1 cellular context compared by ENCODE assay signal in the genomic region with DNA sequence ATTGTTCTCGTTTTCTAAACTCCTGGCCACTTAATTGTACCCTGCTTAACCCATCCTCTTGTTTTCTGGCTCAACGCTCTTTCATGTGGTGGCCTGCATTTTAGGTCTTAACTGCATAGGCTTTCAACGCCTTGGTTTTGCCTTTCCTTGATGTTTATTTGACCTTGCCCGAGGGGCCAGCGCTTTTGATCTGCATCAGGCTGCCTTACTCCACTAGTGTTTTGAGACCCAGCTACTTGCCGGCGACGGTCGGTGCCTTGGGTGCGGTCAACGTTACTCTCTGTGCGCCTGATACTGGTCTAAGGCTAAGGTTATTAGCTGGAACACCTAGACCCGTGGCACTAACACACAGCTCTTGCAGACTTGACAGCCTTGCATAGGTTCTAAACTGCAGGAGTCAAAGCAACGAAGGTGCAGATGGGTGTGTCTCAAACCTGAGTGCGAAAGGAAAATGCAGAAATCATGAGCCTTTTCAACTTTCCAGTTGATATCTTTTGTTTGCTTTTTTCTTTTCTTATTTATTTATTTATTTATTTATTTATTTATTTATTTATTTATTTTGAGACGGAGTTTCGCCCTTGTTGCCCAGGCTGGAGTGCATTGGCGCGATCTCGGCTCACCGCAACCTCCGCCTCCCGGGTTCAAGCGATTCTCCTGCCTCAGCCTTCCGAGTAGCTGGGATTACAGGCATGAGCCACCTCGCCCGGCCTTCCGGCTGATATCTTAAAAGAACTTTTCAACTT.
TF ChIP-seq lines count a peak whose summit lies in the region.

No MANE protein-coding gene starts in this region.

TF ChIP-seq in GM23338, 12 proteins besides CTCF, POLR2A, EP300 and RAD21 (continued from another document):
- TF ChIP-seq, protein P1, sequence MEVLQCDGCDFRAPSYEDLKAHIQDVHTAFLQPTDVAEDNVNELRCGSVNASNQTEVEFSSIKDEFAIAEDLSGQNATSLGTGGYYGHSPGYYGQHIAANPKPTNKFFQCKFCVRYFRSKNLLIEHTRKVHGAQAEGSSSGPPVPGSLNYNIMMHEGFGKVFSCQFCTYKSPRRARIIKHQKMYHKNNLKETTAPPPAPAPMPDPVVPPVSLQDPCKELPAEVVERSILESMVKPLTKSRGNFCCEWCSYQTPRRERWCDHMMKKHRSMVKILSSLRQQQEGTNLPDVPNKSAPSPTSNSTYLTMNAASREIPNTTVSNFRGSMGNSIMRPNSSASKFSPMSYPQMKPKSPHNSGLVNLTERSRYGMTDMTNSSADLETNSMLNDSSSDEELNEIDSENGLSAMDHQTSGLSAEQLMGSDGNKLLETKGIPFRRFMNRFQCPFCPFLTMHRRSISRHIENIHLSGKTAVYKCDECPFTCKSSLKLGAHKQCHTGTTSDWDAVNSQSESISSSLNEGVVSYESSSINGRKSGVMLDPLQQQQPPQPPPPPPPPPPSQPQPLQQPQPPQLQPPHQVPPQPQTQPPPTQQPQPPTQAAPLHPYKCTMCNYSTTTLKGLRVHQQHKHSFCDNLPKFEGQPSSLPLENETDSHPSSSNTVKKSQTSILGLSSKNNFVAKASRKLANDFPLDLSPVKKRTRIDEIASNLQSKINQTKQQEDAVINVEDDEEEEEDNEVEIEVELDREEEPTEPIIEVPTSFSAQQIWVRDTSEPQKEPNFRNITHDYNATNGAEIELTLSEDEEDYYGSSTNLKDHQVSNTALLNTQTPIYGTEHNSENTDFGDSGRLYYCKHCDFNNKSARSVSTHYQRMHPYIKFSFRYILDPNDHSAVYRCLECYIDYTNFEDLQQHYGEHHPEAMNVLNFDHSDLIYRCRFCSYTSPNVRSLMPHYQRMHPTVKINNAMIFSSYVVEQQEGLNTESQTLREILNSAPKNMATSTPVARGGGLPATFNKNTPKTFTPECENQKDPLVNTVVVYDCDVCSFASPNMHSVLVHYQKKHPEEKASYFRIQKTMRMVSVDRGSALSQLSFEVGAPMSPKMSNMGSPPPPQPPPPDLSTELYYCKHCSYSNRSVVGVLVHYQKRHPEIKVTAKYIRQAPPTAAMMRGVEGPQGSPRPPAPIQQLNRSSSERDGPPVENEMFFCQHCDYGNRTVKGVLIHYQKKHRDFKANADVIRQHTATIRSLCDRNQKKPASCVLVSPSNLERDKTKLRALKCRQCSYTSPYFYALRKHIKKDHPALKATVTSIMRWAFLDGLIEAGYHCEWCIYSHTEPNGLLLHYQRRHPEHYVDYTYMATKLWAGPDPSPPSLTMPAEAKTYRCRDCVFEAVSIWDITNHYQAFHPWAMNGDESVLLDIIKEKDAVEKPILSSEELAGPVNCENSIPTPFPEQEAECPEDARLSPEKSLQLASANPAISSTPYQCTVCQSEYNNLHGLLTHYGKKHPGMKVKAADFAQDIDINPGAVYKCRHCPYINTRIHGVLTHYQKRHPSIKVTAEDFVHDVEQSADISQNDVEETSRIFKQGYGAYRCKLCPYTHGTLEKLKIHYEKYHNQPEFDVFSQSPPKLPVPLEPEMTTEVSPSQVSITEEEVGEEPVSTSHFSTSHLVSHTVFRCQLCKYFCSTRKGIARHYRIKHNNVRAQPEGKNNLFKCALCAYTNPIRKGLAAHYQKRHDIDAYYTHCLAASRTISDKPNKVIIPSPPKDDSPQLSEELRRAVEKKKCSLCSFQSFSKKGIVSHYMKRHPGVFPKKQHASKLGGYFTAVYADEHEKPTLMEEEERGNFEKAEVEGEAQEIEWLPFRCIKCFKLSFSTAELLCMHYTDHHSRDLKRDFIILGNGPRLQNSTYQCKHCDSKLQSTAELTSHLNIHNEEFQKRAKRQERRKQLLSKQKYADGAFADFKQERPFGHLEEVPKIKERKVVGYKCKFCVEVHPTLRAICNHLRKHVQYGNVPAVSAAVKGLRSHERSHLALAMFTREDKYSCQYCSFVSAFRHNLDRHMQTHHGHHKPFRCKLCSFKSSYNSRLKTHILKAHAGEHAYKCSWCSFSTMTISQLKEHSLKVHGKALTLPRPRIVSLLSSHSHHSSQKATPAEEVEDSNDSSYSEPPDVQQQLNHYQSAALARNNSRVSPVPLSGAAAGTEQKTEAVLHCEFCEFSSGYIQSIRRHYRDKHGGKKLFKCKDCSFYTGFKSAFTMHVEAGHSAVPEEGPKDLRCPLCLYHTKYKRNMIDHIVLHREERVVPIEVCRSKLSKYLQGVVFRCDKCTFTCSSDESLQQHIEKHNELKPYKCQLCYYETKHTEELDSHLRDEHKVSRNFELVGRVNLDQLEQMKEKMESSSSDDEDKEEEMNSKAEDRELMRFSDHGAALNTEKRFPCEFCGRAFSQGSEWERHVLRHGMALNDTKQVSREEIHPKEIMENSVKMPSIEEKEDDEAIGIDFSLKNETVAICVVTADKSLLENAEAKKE (CRISPR knock-in tag; IDR thresholded peaks at IDR 0.05): no peak
- TF ChIP-seq, protein P2, sequence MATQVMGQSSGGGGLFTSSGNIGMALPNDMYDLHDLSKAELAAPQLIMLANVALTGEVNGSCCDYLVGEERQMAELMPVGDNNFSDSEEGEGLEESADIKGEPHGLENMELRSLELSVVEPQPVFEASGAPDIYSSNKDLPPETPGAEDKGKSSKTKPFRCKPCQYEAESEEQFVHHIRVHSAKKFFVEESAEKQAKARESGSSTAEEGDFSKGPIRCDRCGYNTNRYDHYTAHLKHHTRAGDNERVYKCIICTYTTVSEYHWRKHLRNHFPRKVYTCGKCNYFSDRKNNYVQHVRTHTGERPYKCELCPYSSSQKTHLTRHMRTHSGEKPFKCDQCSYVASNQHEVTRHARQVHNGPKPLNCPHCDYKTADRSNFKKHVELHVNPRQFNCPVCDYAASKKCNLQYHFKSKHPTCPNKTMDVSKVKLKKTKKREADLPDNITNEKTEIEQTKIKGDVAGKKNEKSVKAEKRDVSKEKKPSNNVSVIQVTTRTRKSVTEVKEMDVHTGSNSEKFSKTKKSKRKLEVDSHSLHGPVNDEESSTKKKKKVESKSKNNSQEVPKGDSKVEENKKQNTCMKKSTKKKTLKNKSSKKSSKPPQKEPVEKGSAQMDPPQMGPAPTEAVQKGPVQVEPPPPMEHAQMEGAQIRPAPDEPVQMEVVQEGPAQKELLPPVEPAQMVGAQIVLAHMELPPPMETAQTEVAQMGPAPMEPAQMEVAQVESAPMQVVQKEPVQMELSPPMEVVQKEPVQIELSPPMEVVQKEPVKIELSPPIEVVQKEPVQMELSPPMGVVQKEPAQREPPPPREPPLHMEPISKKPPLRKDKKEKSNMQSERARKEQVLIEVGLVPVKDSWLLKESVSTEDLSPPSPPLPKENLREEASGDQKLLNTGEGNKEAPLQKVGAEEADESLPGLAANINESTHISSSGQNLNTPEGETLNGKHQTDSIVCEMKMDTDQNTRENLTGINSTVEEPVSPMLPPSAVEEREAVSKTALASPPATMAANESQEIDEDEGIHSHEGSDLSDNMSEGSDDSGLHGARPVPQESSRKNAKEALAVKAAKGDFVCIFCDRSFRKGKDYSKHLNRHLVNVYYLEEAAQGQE (IDR thresholded peaks at IDR 0.05; ENCODE audit: unreplicated experiment): no peak
- TF ChIP-seq, protein P3, sequence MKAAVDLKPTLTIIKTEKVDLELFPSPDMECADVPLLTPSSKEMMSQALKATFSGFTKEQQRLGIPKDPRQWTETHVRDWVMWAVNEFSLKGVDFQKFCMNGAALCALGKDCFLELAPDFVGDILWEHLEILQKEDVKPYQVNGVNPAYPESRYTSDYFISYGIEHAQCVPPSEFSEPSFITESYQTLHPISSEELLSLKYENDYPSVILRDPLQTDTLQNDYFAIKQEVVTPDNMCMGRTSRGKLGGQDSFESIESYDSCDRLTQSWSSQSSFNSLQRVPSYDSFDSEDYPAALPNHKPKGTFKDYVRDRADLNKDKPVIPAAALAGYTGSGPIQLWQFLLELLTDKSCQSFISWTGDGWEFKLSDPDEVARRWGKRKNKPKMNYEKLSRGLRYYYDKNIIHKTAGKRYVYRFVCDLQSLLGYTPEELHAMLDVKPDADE (IDR thresholded peaks at IDR 0.05): no peak
- TF ChIP-seq POLR2AphosphoS5 (IDR thresholded peaks at IDR 0.05; ENCODE audit: low read depth) (no peak), CREB1 (CRISPR knock-in tag; IDR thresholded peaks at IDR 0.05; ENCODE audit: low read depth) (no peak), NANOG (IDR thresholded peaks at IDR 0.05; ENCODE audit: borderline replicate concordance) (no peak), ZNF331 (CRISPR knock-in tag; IDR thresholded peaks at IDR 0.05; ENCODE audit: low read depth) (no peak), EZH2 (IDR thresholded peaks at IDR 0.05; ENCODE audit: low read depth, unreplicated experiment) (no peak), JUNB (IDR thresholded peaks at IDR 0.05; ENCODE audit: unreplicated experiment) (no peak), EZH2phosphoT487 (IDR thresholded peaks at IDR 0.05; ENCODE audit: unreplicated experiment) (no peak)
